Comparison of ENCODE assay signal across 19 cellular contexts in the genomic region with DNA sequence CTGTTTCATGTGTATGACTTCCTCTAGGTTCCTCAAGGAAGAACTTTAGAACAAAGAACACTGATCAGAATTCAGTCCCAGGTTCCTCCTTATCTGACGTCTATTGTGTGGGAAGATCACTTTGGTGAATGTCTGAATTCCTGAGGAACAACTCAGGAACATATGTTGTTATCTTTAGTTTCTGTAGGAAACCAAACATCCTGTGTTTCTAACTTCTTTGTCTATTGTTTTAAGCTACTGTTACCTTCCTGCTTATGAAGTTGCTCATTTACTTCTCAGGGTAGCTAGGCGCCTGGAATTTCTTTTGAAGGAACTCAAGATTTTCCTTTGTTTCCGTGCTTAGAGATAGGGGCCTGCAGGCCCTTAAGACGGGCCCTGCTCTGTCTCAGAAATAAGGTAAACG. TPM values are rescaled to one million over a fixed set of nuclear protein-coding genes. Genes with fewer than 3 reads are reported as not detected.
A peak's percentile ranks its signal among the peaks of the same experiment; 100 is the strongest.
DNase-seq lines count a peak whose midpoint lies in the region; ATAC-seq and TF ChIP-seq lines count a peak whose summit lies in the region.
"Had no signal": no experiment of that assay in that cellular context is flagged by ENCODE, and none has a peak within 500 bp of the region (broad histone marks: within the 10 kb centered on the region; RNA-seq: fewer than 3 reads in every experiment).

No MANE protein-coding gene starts in this region.

- H3K4me3 Mint-ChIP-seq in endothelial cell (ENCODE audit: unreplicated experiment), result no peak overlapping the region
- H3K4me3 Mint-ChIP-seq: activated CD4-positive, alpha-beta memory T cell treated with anti-CD3 and anti-CD28 coated beads for 36 hours; CD8-positive, alpha-beta memory T cell; dendritic cell treated with granulocyte-macrophage colony-stimulating factor and Interleukin-4, amounts not matched to agents 40 ng/mL and 50 ng/mL, for 4 days had no signal

- TF ChIP-seq CTCF in left ventricle myocardium inferior (IDR thresholded peaks at IDR 0.05; ENCODE audit: borderline replicate concordance) (no peak), endothelial cell (IDR thresholded peaks at IDR 0.05; ENCODE audit: unreplicated experiment) (no peak), psoas muscle (IDR thresholded peaks at IDR 0.05) (no peak)

- H3K4me1 Mint-ChIP-seq in endothelial cell (ENCODE audit: unreplicated experiment), result peaks cover 8% of the 10 kb centered on the region
- H3K4me1 Mint-ChIP-seq: CD8-positive, alpha-beta memory T cell had no signal

- no peaks in the 10 kb centered on the region for H3K4me1 ChIP-seq in left ventricle myocardium inferior
- no peaks in the 10 kb centered on the region for H3K4me1 ChIP-seq in psoas muscle
- H3K4me1 ChIP-seq: transverse colon had no signal

- H3K9me3 ChIP-seq in left ventricle myocardium inferior (replicated peaks) (no peaks in the 10 kb centered on the region), psoas muscle (no peaks in the 10 kb centered on the region)
- H3K9me3 ChIP-seq: transverse colon had no signal

- DNase-seq in left ventricle myocardium inferior, result no peak
- DNase-seq in cardiac septum (ENCODE audit: low spot score), result no peak
- peak; percentile 4 for DNase-seq in endothelial cell (ENCODE audit: low spot score)
- DNase-seq in islet precursor cell, result peak; percentile 51
- no peak for DNase-seq in 8988T
- no peak for DNase-seq in amniotic stem cell (lab: John Stamatoyannopoulos, UW)
- no peak for DNase-seq in psoas muscle
- DNase-seq: ACHN; activated CD4-positive, alpha-beta memory T cell treated with anti-CD3 and anti-CD28 coated beads for 36 hours; CD8-positive, alpha-beta memory T cell; foreskin melanocyte; GM23248; NCI-H1694; transverse colon had no signal

- H3K36me3 ChIP-seq in left ventricle myocardium inferior, result no peaks in the 10 kb centered on the region
- no peaks in the 10 kb centered on the region for H3K36me3 ChIP-seq in psoas muscle (ENCODE audit: insufficient read depth in 1 of 2, low read depth in 1 of 2)
- H3K36me3 ChIP-seq: transverse colon had no signal

- no peaks in the 10 kb centered on the region for H3K27me3 Mint-ChIP-seq in endothelial cell (ENCODE audit: unreplicated experiment)
- H3K27me3 Mint-ChIP-seq: activated CD4-positive, alpha-beta memory T cell treated with anti-CD3 and anti-CD28 coated beads for 36 hours; dendritic cell treated with granulocyte-macrophage colony-stimulating factor and Interleukin-4, amounts not matched to agents 40 ng/mL and 50 ng/mL, for 4 days had no signal

- 60 to 74% (median 64%) methylated on average over 5 of the region's 5 CpGs for WGBS in psoas muscle, 3 donors

- ATAC-seq in HG02884 (IDR thresholded peaks at IDR 0.05; ENCODE audit: unreplicated experiment) (no peak), psoas muscle (no peak)

- intact Hi-C loops in left ventricle myocardium inferior (cut with micrococcal nuclease), result no loop called here
- intact Hi-C loops in cardiac septum (cut with DNase I), result no loop called here
- intact Hi-C loops in psoas muscle (cut with DNase I), result no loop called here

- H3K27ac ChIP-seq in left ventricle myocardium inferior (replicated peaks) (peak overlapping the region; percentile 66), psoas muscle (no peak overlapping the region)
- H3K27ac ChIP-seq: GM23248, transverse colon had no signal

- H3K27me3 ChIP-seq in left ventricle myocardium inferior (ENCODE audit: low read depth) (no peaks in the 10 kb centered on the region), psoas muscle (ENCODE audit: insufficient read depth in 3 of 3, low read length in 2 of 3) (no peaks in the 10 kb centered on the region)
- H3K27me3 ChIP-seq: transverse colon had no signal

- H3K9me3 Mint-ChIP-seq in endothelial cell (ENCODE audit: unreplicated experiment), result no peaks in the 10 kb centered on the region
- H3K9me3 Mint-ChIP-seq: activated CD4-positive, alpha-beta memory T cell treated with anti-CD3 and anti-CD28 coated beads for 36 hours; dendritic cell treated with granulocyte-macrophage colony-stimulating factor and Interleukin-4, amounts not matched to agents 40 ng/mL and 50 ng/mL, for 4 days had no signal

- peak overlapping the region; percentile 99 for H3K27ac Mint-ChIP-seq in endothelial cell (ENCODE audit: unreplicated experiment)
- H3K27ac Mint-ChIP-seq: activated CD4-positive, alpha-beta memory T cell treated with anti-CD3 and anti-CD28 coated beads for 36 hours; CD8-positive, alpha-beta memory T cell; dendritic cell treated with granulocyte-macrophage colony-stimulating factor and Interleukin-4, amounts not matched to agents 40 ng/mL and 50 ng/mL, for 4 days had no signal

- H3K4me3 ChIP-seq in left ventricle myocardium inferior (no peak overlapping the region), psoas muscle (no peak overlapping the region)
- H3K4me3 ChIP-seq: GM23248, skin epidermis, transverse colon had no signal

- no peaks in the 10 kb centered on the region for H3K36me3 Mint-ChIP-seq in endothelial cell (ENCODE audit: low read depth, unreplicated experiment)
- H3K36me3 Mint-ChIP-seq: activated CD4-positive, alpha-beta memory T cell treated with anti-CD3 and anti-CD28 coated beads for 36 hours; CD8-positive, alpha-beta memory T cell had no signal

RNA-seq across cellular contexts. Expression of a gene that starts 46.2 kb away (rescaled TPM):
- not detected for total RNA-seq in left ventricle myocardium inferior
- not detected for total RNA-seq in cardiac septum
- total RNA-seq in endothelial cell (ENCODE audit: unreplicated experiment), result not detected
- total RNA-seq in psoas muscle, result not detected
- polyA plus RNA-seq in psoas muscle, result not detected
- total RNA-seq: activated CD4-positive, alpha-beta memory T cell treated with anti-CD3 and anti-CD28 coated beads for 36 hours; CD8-positive, alpha-beta memory T cell; GM23248; NCI-H460; transverse colon had no signal
- polyA plus RNA-seq: adipose tissue; CD8-positive, alpha-beta memory T cell; GM23248 had no signal

Comparison
In these comparisons a context has a peak if more than half of its experiments do, and no peak if none do; other contexts are left out.
1. DNase-seq: peak in endothelial cell (single experiment) and islet precursor cell (single experiment); none in left ventricle myocardium inferior (single experiment), cardiac septum (single experiment), 8988T (single experiment), amniotic stem cell (single experiment) and psoas muscle (0 of 2).